ENCODE assay signal across 23 cellular contexts in genomic region chr2:81703831-81704230, GRCh38.
"Had no signal": no experiment of that assay in that cellular context is flagged by ENCODE, and none has a peak within 500 bp of the region (broad histone marks: within the 10 kb centered on the region; RNA-seq: fewer than 3 reads in every experiment).

No MANE protein-coding gene starts in this region.

- DNase-seq: IMR-90, Karpas-422, KG1, MG63, NCI-H1092, NCI-H1105 treated with DMSO at 0.1 percent for 48 hours, NCI-H1417 treated with DMSO at 0.1 percent for 48 hours, NCI-H146, NCI-H1694 treated with DMSO at 0.1 percent for 48 hours, NCI-H1930, NCI-H2107, NCI-H2227 treated with DMSO at 0.1 percent for 48 hours, NCI-H446, NCI-H510A, NCI-H69, NCI-H774, PC-3, SHP77, SK-N-SH, SW 1271 had no signal

- H3K9ac ChIP-seq: SK-N-SH had no signal

- H3K27ac ChIP-seq: RWPE1 had no signal

- ATAC-seq: HepG2, Panc1, PC-3 had no signal

- H3K4me3 ChIP-seq: MG63 had no signal

- H3K36me3 ChIP-seq: MG63 had no signal

- H3K27me3 ChIP-seq: MG63 had no signal

- H3K4me2 ChIP-seq: SK-N-SH had no signal

- H3K9me3 ChIP-seq: MG63, SK-N-SH had no signal
